28 cellular contexts compared by ENCODE assay signal in genomic region chr13:76836311-76836710, GRCh38. TPM values are rescaled to one million over a fixed set of nuclear protein-coding genes. Genes with fewer than 3 reads are reported as not detected.
A peak's percentile ranks its signal among the peaks of the same experiment; 100 is the strongest.
DNase-seq lines count a peak whose midpoint lies in the region; ATAC-seq and TF ChIP-seq lines count a peak whose summit lies in the region.
"Had no signal": no experiment of that assay in that cellular context is flagged by ENCODE, and none has a peak within 500 bp of the region (broad histone marks: within the 10 kb centered on the region; RNA-seq: fewer than 3 reads in every experiment).

No MANE protein-coding gene starts in this region.

- H3K27ac ChIP-seq in upper lobe of left lung = no peak overlapping the region
- H3K27ac ChIP-seq: 22Rv1, body of pancreas, sigmoid colon, SK-N-MC, stomach, tibial artery had no signal

- CTCF ChIA-PET in Calu3 (lab: Charles Lee) = no interaction called here

- H3K9me3 Mint-ChIP-seq in Calu3 (ENCODE audit: low read depth, unreplicated experiment) = no peaks in the 10 kb centered on the region
- H3K9me3 Mint-ChIP-seq: activated CD4-positive, alpha-beta memory T cell treated with anti-CD3 and anti-CD28 coated beads for 36 hours; activated T-helper 2 cell treated with anti-CD3 and anti-CD28 coated beads, Interferon-gamma antibody, Interleukin-2, Interleukin-4, amounts not matched to agents 10 μg/mL and 5 μg/mL and 100 μg/mL, durations not matched to agents 14 hours and 24 hours and 36 hours; CD4-positive, alpha-beta memory T cell; HFFc6; IgD-negative memory B cell; neural crest cell; WTC11 had no signal

- 57 to 75% methylated on average over 1 of the region's 1 CpG for WGBS in upper lobe of left lung, 2 donors

- no peaks in the 10 kb centered on the region for H3K27me3 Mint-ChIP-seq in Calu3 (ENCODE audit: unreplicated experiment)

- BruUV-seq in Calu3 (replicated peaks; lab: Mats Ljungman, UMichigan) = no TSS peak

- intact Hi-C loops in Calu3 (cut with micrococcal nuclease; ENCODE audit: unreplicated experiment) = no loop called here

- DNase-seq in NCI-H2171 treated with DMSO at 0.1 percent for 48 hours (lab: John Stamatoyannopoulos, UW) (peak; percentile 41), NCI-H2171 (lab: John Stamatoyannopoulos, UW) (no peak), adipocyte (ENCODE audit: low read depth) (peak; percentile 35), fibroblast of peridontal ligament (ENCODE audit: extremely low read depth) (peak; percentile 79), Calu3 (no peak), upper lobe of left lung (no peak), iPS-NIHi7 (ENCODE audit: extremely low spot score) (no peak), pons (ENCODE audit: low spot score) (no peak)
- DNase-seq: activated CD4-positive, alpha-beta memory T cell treated with anti-CD3 and anti-CD28 coated beads for 36 hours; body of pancreas; CD4-positive, alpha-beta memory T cell; DMS 273 treated with DMSO at 0.1 percent for 48 hours; effector memory CD4-positive, alpha-beta T cell; HFFc6; islet precursor cell; NCI-H1436; posterior cingulate gyrus; sigmoid colon; stomach; tibial artery had no signal

- no peak overlapping the region for H3K27ac Mint-ChIP-seq in Calu3 (ENCODE audit: unreplicated experiment)
- H3K27ac Mint-ChIP-seq: activated CD4-positive, alpha-beta memory T cell treated with anti-CD3 and anti-CD28 coated beads for 36 hours; activated naive CD8-positive, alpha-beta T cell; activated T-helper 2 cell treated with anti-CD3 and anti-CD28 coated beads, Interferon-gamma antibody, Interleukin-2, Interleukin-4, amounts not matched to agents 10 μg/mL and 5 μg/mL and 100 μg/mL, durations not matched to agents 14 hours and 24 hours and 36 hours; HFFc6; IgD-negative memory B cell; WTC11 had no signal

- no peak for TF ChIP-seq CTCF in Calu3 (IDR thresholded peaks at IDR 0.05; ENCODE audit: unreplicated experiment)
- TF ChIP-seq CTCF in upper lobe of left lung (IDR thresholded peaks at IDR 0.05) = no peak

- no peaks in the 10 kb centered on the region for H3K4me1 Mint-ChIP-seq in Calu3 (ENCODE audit: low read depth, unreplicated experiment)
- H3K4me1 Mint-ChIP-seq: CD4-positive, alpha-beta memory T cell; IgD-negative memory B cell; neural crest cell; WTC11 had no signal

- ATAC-seq in upper lobe of left lung (ENCODE audit: low FRiP score in 2 of 2) = no peak
- ATAC-seq: body of pancreas, WTC11 had no signal

- H3K4me1 ChIP-seq in adipocyte (ENCODE audit: control insufficient read depth, insufficient read depth, low read length) (peaks cover 23% of the 10 kb centered on the region), upper lobe of left lung (no peaks in the 10 kb centered on the region)
- H3K4me1 ChIP-seq: body of pancreas, sigmoid colon, tibial artery had no signal

- H3K36me3 ChIP-seq in adipocyte (ENCODE audit: control insufficient read depth, insufficient read depth, low read length, severe bottlenecking) = no peaks in the 10 kb centered on the region
- no peaks in the 10 kb centered on the region for H3K36me3 ChIP-seq in upper lobe of left lung
- H3K36me3 ChIP-seq: sigmoid colon, stomach, tibial artery had no signal

- H3K36me3 Mint-ChIP-seq in Calu3 (ENCODE audit: insufficient read depth, unreplicated experiment) = no peaks in the 10 kb centered on the region
- H3K36me3 Mint-ChIP-seq: activated CD4-positive, alpha-beta memory T cell treated with anti-CD3 and anti-CD28 coated beads for 36 hours; activated naive CD8-positive, alpha-beta T cell; CD4-positive, alpha-beta memory T cell; IgD-negative memory B cell; WTC11 had no signal

- H3K4me3 Mint-ChIP-seq in Calu3 (ENCODE audit: low read depth, unreplicated experiment) = no peak overlapping the region
- H3K4me3 Mint-ChIP-seq: activated CD4-positive, alpha-beta memory T cell treated with anti-CD3 and anti-CD28 coated beads for 36 hours; activated naive CD8-positive, alpha-beta T cell; CD4-positive, alpha-beta memory T cell; HFFc6; IgD-negative memory B cell; neural crest cell; WTC11 had no signal

- no peak for TF ChIP-seq EP300 in upper lobe of left lung (IDR thresholded peaks at IDR 0.05)

- no peaks in the 10 kb centered on the region for H3K27me3 ChIP-seq in adipocyte (replicated peaks; ENCODE audit: control insufficient read depth, insufficient read depth, low read length)
- H3K27me3 ChIP-seq in upper lobe of left lung = no peaks in the 10 kb centered on the region
- H3K27me3 ChIP-seq: body of pancreas, sigmoid colon, stomach, tibial artery had no signal

- H3K9me3 ChIP-seq in adipocyte (ENCODE audit: control insufficient read depth, low read length) = no peaks in the 10 kb centered on the region
- no peaks in the 10 kb centered on the region for H3K9me3 ChIP-seq in upper lobe of left lung
- H3K9me3 ChIP-seq: body of pancreas, sigmoid colon, stomach, tibial artery had no signal

- TF ChIP-seq POLR2A in upper lobe of left lung (IDR thresholded peaks at IDR 0.05) = no peak

- H3K4me3 ChIP-seq in adipocyte (ENCODE audit: low read length) = no peak overlapping the region
- H3K4me3 ChIP-seq in upper lobe of left lung = no peak overlapping the region
- H3K4me3 ChIP-seq: body of pancreas, lung, sigmoid colon, SK-N-MC, stomach, tibial artery had no signal

- H3K9ac ChIP-seq in adipocyte (ENCODE audit: low read length) = no peak overlapping the region

RNA-seq across cellular contexts. Expression of gene KCTD12, which starts 49.9 kb away (rescaled TPM):
- total RNA-seq in Calu3 (2022) (2.8 and 3.7 TPM in 2 replicates), upper lobe of left lung (100 to 1,000 TPM in 2 of 6 donors, 10 to 100 TPM in 4; 40.9 to 165 (median 85.6) TPM)

Comparison
In these comparisons a context has a peak if more than half of its experiments do, and no peak if none do; other contexts are left out.
1. DNase-seq: peak in NCI-H2171 treated with DMSO at 0.1 percent for 48 hours (single experiment), adipocyte (single experiment) and fibroblast of peridontal ligament (single experiment); none in NCI-H2171 (single experiment), Calu3 (single experiment), upper lobe of left lung (0 of 2), iPS-NIHi7 (single experiment) and pons (single experiment).